26 cellular contexts compared by ENCODE assay signal in the genomic region with DNA sequence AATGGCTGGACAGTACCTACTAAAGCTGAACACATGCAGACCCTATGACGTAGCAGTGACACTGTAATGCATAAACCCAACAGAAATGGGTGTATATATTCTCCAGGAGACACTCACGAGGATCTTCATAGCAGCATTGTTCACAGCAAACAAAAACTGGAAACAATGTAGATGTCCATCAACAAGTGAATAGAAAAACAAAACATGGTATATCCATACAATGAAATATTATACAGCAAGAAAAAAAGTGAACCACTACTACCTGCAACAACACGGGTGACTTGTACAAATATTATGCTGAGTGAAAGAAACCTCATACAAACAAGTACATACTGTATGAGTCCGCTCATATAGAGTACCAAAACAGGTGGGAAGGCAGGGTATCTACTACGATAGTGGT.
"Had no signal": no experiment of that assay in that cellular context is flagged by ENCODE, and none has a peak within 500 bp of the region (broad histone marks: within the 10 kb centered on the region; RNA-seq: fewer than 3 reads in every experiment).

No MANE protein-coding gene starts in this region.

- H3K4me3 ChIP-seq: colonic mucosa, esophagus muscularis mucosa, lower lobe of right lung, prostate gland, skin epidermis, spleen, testis, tibial artery had no signal

- H3K36me3 Mint-ChIP-seq: immature natural killer cell; stimulated activated memory B cell treated with anti-CD40 and anti-IgM and Interleukin-4, amounts not matched to agents 10 μg/mL and 1 μg/mL and 100 μg/mL, for 72 hours; type B pancreatic cell had no signal

- H3K4me3 Mint-ChIP-seq: dendritic cell treated with granulocyte-macrophage colony-stimulating factor and Interleukin-4, amounts not matched to agents 40 ng/mL and 50 ng/mL, for 4 days; immature natural killer cell; nephron progenitor cell; stimulated activated memory B cell treated with anti-CD40 and anti-IgM and Interleukin-4, amounts not matched to agents 10 μg/mL and 1 μg/mL and 100 μg/mL, for 72 hours; type B pancreatic cell had no signal

- H3K27me3 Mint-ChIP-seq: dendritic cell treated with granulocyte-macrophage colony-stimulating factor and Interleukin-4, amounts not matched to agents 40 ng/mL and 50 ng/mL, for 4 days; naive thymus-derived CD8-positive, alpha-beta T cell; stimulated activated memory B cell treated with anti-CD40 and anti-IgM and Interleukin-4, amounts not matched to agents 10 μg/mL and 1 μg/mL and 100 μg/mL, for 72 hours had no signal

- DNase-seq: colonic mucosa; effector memory CD4-positive, alpha-beta T cell; foreskin melanocyte; hypothalamus; immature natural killer cell; islet precursor cell; kidney glomerular epithelial cell; left ventricle myocardium superior; lower lobe of right lung; naive thymus-derived CD8-positive, alpha-beta T cell; nephron progenitor cell; nucleus accumbens; right cardiac atrium; spleen; stimulated activated CD4-positive, alpha-beta T cell treated with anti-CD3 and anti-CD28 coated beads, Interleukin-4, amount 100 ng/mL, for 4 hours; stimulated activated naive CD8-positive, alpha-beta T cell treated with anti-CD3 and anti-CD28 coated beads, Interleukin-15, Interleukin-2, amounts not matched to agents 100 U/mL and 50 U/mL, for 24 hours; substantia nigra; testis; tibial artery had no signal

- H3K36me3 ChIP-seq: colonic mucosa, esophagus muscularis mucosa, lower lobe of right lung, prostate gland, spleen, tibial artery had no signal

- H3K9me3 ChIP-seq: colonic mucosa, esophagus muscularis mucosa, lower lobe of right lung, prostate gland, spleen, testis, tibial artery had no signal

- H3K4me1 Mint-ChIP-seq: nephron progenitor cell had no signal

- H3K9me3 Mint-ChIP-seq: dendritic cell treated with granulocyte-macrophage colony-stimulating factor and Interleukin-4, amounts not matched to agents 40 ng/mL and 50 ng/mL, for 4 days; immature natural killer cell; naive thymus-derived CD8-positive, alpha-beta T cell; stimulated activated memory B cell treated with anti-CD40 and anti-IgM and Interleukin-4, amounts not matched to agents 10 μg/mL and 1 μg/mL and 100 μg/mL, for 72 hours; type B pancreatic cell had no signal

- FAIRE-seq: endothelial cell of umbilical vein had no signal

- ATAC-seq: left ventricle myocardium superior; lower lobe of right lung; naive thymus-derived CD8-positive, alpha-beta T cell; right cardiac atrium; stimulated activated memory B cell treated with anti-CD40 and anti-IgM and Interleukin-4, amounts not matched to agents 10 μg/mL and 1 μg/mL and 100 μg/mL, for 72 hours; stimulated activated naive CD8-positive, alpha-beta T cell treated with anti-CD3 and anti-CD28 coated beads, Interleukin-15, Interleukin-2, amounts not matched to agents 100 U/mL and 50 U/mL, for 24 hours had no signal

- H3K27ac ChIP-seq: colonic mucosa, esophagus muscularis mucosa, lower lobe of right lung, prostate gland, skin epidermis, testis, tibial artery had no signal

- H3K27me3 ChIP-seq: esophagus muscularis mucosa, spleen, testis, tibial artery had no signal

- H3K27ac Mint-ChIP-seq: dendritic cell treated with granulocyte-macrophage colony-stimulating factor and Interleukin-4, amounts not matched to agents 40 ng/mL and 50 ng/mL, for 4 days; immature natural killer cell; nephron progenitor cell; type B pancreatic cell had no signal

- H3K4me1 ChIP-seq: colonic mucosa, lower lobe of right lung, prostate gland, testis had no signal
